ENCODE assay signal across 34 cellular contexts in genomic region chrX:5810636-5811035, GRCh38.
"Had no signal": no experiment of that assay in that cellular context is flagged by ENCODE, and none has a peak within 500 bp of the region (broad histone marks: within the 10 kb centered on the region; RNA-seq: fewer than 3 reads in every experiment).

No MANE protein-coding gene starts in this region.

- H3K27me3 ChIP-seq: cardiac muscle cell, Peyer's patch had no signal

- H3K4me1 Mint-ChIP-seq: activated naive CD8-positive, alpha-beta T cell treated with anti-CD3 and anti-CD28 coated beads for 36 hours; activated T-helper 17 cell treated with anti-CD3 and anti-CD28 coated beads, Interleukin-2, amount 50 U/mL, for 72 hours; central memory CD8-positive, alpha-beta T cell had no signal

- H3K4me1 ChIP-seq: Peyer's patch had no signal

- H3K27me3 Mint-ChIP-seq: activated CD8-positive, alpha-beta T cell treated with anti-CD3 and anti-CD28 coated beads for 36 hours; activated naive CD8-positive, alpha-beta T cell treated with anti-CD3 and anti-CD28 coated beads for 36 hours; activated T-helper 17 cell treated with anti-CD3 and anti-CD28 coated beads, Interleukin-2, amount 50 U/mL, for 72 hours; central memory CD8-positive, alpha-beta T cell had no signal

- H3K9me3 Mint-ChIP-seq: activated CD8-positive, alpha-beta T cell treated with anti-CD3 and anti-CD28 coated beads for 36 hours; activated T-helper 17 cell treated with anti-CD3 and anti-CD28 coated beads, Interleukin-2, amount 50 U/mL, for 72 hours; central memory CD8-positive, alpha-beta T cell had no signal

- DNase-seq: activated CD4-positive, alpha-beta T cell treated with anti-CD3 and anti-CD28 coated beads for 1 hour; activated CD4-positive, alpha-beta T cell treated with anti-CD3 and anti-CD28 coated beads for 48 hours; activated CD4-positive, CD25-positive, alpha-beta regulatory T cell; activated CD8-positive, alpha-beta T cell treated with anti-CD3 and anti-CD28 coated beads for 36 hours; activated effector memory CD4-positive, alpha-beta T cell treated with anti-CD3 and anti-CD28 coated beads, Interleukin-2, amount 50 U/mL, for 16 hours; activated naive CD4-positive, alpha-beta T cell; activated naive CD4-positive, alpha-beta T cell treated with anti-CD3 and anti-CD28 coated beads, Interleukin-2, amount 50 U/mL, for 16 hours; activated naive CD8-positive, alpha-beta T cell treated with anti-CD3 and anti-CD28 coated beads for 36 hours; activated T-cell treated with anti-CD3 and anti-CD28 coated beads, Interleukin-2, amount 50 U/mL, for 1 hour; activated T-cell treated with anti-CD3 and anti-CD28 coated beads, Interleukin-2, amount 50 U/mL, for 72 hours; amniotic stem cell; aorta; Kasumi-1; KG1; MM.1S; MV-4-11; NCI-H1092; NCI-H146; NCI-H187; NCI-H2029 treated with DMSO at 0.1 percent for 48 hours; NCI-H2107; NCI-H226; NCI-H446 treated with DMSO at 0.1 percent for 48 hours; NCI-H69; NK-92 treated with Interleukin-12 subunit alpha and Interleukin-12 subunit beta, amount 100 ng/mL, for 24 hours; PC-3; Peyer's patch; RPMI8226; SHP77 treated with DMSO at 0.1 percent for 48 hours; T1000; WERI-Rb-1 had no signal

- H3K27ac ChIP-seq: cardiac muscle cell, Peyer's patch, WERI-Rb-1 had no signal

- ATAC-seq: activated CD8-positive, alpha-beta T cell treated with anti-CD3 and anti-CD28 coated beads for 36 hours; activated T-cell treated with anti-CD3 and anti-CD28 coated beads, Interleukin-2, amount 50 U/mL, for 72 hours; activated T-helper 17 cell treated with anti-CD3 and anti-CD28 coated beads, Interleukin-2, amount 50 U/mL, for 72 hours; PC-3 had no signal

- H3K36me3 ChIP-seq: cardiac muscle cell, Peyer's patch, WERI-Rb-1 had no signal

- H3K4me3 ChIP-seq: cardiac muscle cell, Peyer's patch had no signal

- H3K4me3 Mint-ChIP-seq: activated CD8-positive, alpha-beta T cell treated with anti-CD3 and anti-CD28 coated beads for 36 hours; activated naive CD8-positive, alpha-beta T cell treated with anti-CD3 and anti-CD28 coated beads for 36 hours; activated T-cell treated with anti-CD3 and anti-CD28 coated beads, Interleukin-2, amount 50 U/mL, for 72 hours; activated T-helper 17 cell treated with anti-CD3 and anti-CD28 coated beads, Interleukin-2, amount 50 U/mL, for 72 hours; central memory CD8-positive, alpha-beta T cell had no signal

- H3K27ac Mint-ChIP-seq: activated CD8-positive, alpha-beta T cell treated with anti-CD3 and anti-CD28 coated beads for 36 hours; activated naive CD8-positive, alpha-beta T cell treated with anti-CD3 and anti-CD28 coated beads for 36 hours; activated T-cell treated with anti-CD3 and anti-CD28 coated beads, Interleukin-2, amount 50 U/mL, for 72 hours; activated T-helper 17 cell treated with anti-CD3 and anti-CD28 coated beads, Interleukin-2, amount 50 U/mL, for 72 hours had no signal

- H3K36me3 Mint-ChIP-seq: activated naive CD8-positive, alpha-beta T cell treated with anti-CD3 and anti-CD28 coated beads for 36 hours had no signal

- H3K9me3 ChIP-seq: Peyer's patch had no signal
